In the genomic region with DNA sequence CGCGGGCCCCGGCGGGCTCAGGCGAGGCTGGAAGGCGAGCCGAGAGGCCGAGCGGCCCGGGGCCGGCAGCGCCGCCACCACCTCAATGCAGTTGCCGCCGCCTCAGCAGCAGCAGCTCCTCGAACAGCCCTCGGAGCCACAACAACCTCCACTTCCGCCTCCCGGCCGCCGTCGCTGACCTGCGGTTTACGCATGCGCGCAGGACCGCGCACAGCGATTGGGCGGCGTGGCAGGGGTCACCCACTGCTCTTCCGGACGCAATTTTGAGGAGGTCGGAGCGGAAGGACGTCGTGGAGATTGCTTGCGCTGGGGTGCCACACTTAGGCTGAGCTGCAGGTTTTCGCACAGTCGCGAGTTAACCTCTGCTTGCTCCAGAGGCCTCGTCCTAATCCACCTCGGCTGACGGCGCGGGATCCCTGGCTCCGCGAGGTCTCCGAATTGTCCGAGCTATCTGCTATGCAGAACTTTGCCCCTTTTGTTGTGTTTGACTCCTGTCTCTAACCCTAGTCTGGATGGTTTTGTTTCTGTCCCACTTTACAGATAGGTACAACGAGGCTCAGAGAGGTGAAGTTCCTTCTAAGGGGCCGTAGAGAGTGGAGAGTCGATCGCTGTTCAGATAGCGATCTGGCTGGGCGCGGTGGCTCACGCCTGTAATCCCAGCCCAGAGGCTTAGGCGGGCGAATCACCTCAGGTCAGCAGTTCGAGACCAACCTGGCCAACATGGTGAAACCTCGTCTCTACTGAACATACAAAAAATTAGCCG, we compare ENCODE assay signal across 8 cellular contexts. TPM values are rescaled to one million over a fixed set of nuclear protein-coding genes. Genes with fewer than 3 reads are reported as not detected.
DNase-seq lines count a peak whose midpoint lies in the region; ATAC-seq and TF ChIP-seq lines count a peak whose summit lies in the region.

Gene ACAD10, plus strand, starts transcription at position 243 of the 763 bp plus-strand sequence. CDS start 6,657 bp downstream, outside the sequence.
A gene with protein sequence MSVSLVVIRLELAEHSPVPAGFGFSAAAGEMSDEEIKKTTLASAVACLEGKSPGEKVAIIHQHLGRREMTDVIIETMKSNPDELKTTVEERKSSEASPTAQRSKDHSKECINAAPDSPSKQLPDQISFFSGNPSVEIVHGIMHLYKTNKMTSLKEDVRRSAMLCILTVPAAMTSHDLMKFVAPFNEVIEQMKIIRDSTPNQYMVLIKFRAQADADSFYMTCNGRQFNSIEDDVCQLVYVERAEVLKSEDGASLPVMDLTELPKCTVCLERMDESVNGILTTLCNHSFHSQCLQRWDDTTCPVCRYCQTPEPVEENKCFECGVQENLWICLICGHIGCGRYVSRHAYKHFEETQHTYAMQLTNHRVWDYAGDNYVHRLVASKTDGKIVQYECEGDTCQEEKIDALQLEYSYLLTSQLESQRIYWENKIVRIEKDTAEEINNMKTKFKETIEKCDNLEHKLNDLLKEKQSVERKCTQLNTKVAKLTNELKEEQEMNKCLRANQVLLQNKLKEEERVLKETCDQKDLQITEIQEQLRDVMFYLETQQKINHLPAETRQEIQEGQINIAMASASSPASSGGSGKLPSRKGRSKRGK (minus strand): TSS at position 146 of the 763 bp plus-strand sequence. CDS start 164 bp downstream, outside the sequence.

- no peaks in the 10 kb centered on the region for H3K9me3 ChIP-seq in BLaER1
- no peaks in the 10 kb centered on the region for H3K9me3 ChIP-seq in colonic mucosa

- no peak for TF ChIP-seq CTCF in colonic mucosa (IDR thresholded peaks at IDR 0.05)

- H3K4me1 ChIP-seq in BLaER1: peaks cover 25% of the 10 kb centered on the region
- H3K4me1 ChIP-seq in colonic mucosa: peaks cover 18% of the 10 kb centered on the region

- H3K36me3 ChIP-seq in BLaER1 (peaks cover 33% of the 10 kb centered on the region), colonic mucosa (peaks cover 12% of the 10 kb centered on the region)

- peak within 1 kb of the TSS; percentile 96 for H3K4me2 ChIP-seq in BLaER1

- ATAC-seq in GM19324 (IDR thresholded peaks at IDR 0.05; ENCODE audit: low FRiP score, unreplicated experiment) (peak; percentile 93), HG03460 (IDR thresholded peaks at IDR 0.05; ENCODE audit: unreplicated experiment) (peak; percentile 85)

- DNase-seq in NCI-H526 (lab: John Stamatoyannopoulos, UW) (peak; percentile 76 to 94), colonic mucosa (peak; percentile 97), kidney tubule cell (ENCODE audit: low spot score) (peak; percentile 96)
- DNase-seq in activated CD4-positive, alpha-beta T cell treated with anti-CD3 and anti-CD28 coated beads for 48 hours: peak; percentile 94
- DNase-seq in stimulated activated CD4-positive, alpha-beta T cell treated with anti-CD3 and anti-CD28 coated beads, Interleukin-1b, Interleukin-23, amount 100 ng/mL, for 1 hour (ENCODE audit: low read depth in 2 of 2): peak; percentile 82 to 85

- H3K4me3 ChIP-seq in BLaER1 (peak within 1 kb of the TSS; percentile 87), colonic mucosa (peak within 1 kb of the TSS; percentile 84)

- intact Hi-C loops in colonic mucosa (cut with DNase I): no loop called here

- H3K27me3 ChIP-seq in BLaER1 (no peaks in the 10 kb centered on the region), colonic mucosa (no peaks in the 10 kb centered on the region)

- peak within 1 kb of the TSS; percentile 87 for H3K27ac ChIP-seq in BLaER1
- H3K27ac ChIP-seq in colonic mucosa: peak within 1 kb of the TSS; percentile 90

- H3K9ac ChIP-seq in BLaER1: peak within 1 kb of the TSS; percentile 93
- H3K9ac ChIP-seq in colonic mucosa (ENCODE audit: low read depth in 2 of 2, low read length in 2 of 2): peak within 1 kb of the TSS; percentile 89 to 90

- H4K20me1 ChIP-seq in BLaER1: peaks cover 32% of the 10 kb centered on the region

RNA-seq across cellular contexts. Expression of gene ACAD10, which starts in this region (rescaled TPM):
- total RNA-seq in colonic mucosa: 10 to 100 TPM; 37.0 to 42.6 TPM

RNA-seq across cellular contexts. Expression of the second gene that starts in this region (rescaled TPM):
- 10 to 100 TPM; 16.0 to 19.6 TPM for total RNA-seq in colonic mucosa

Comparison
In these comparisons a context has a peak if more than half of its experiments do, and no peak if none do; other contexts are left out.
1. Peak in every context shown above with its lines: DNase-seq, ATAC-seq, H3K4me3 ChIP-seq and H3K27ac ChIP-seq.